Comparison of ENCODE assay signal across 25 cellular contexts in the genomic region with DNA sequence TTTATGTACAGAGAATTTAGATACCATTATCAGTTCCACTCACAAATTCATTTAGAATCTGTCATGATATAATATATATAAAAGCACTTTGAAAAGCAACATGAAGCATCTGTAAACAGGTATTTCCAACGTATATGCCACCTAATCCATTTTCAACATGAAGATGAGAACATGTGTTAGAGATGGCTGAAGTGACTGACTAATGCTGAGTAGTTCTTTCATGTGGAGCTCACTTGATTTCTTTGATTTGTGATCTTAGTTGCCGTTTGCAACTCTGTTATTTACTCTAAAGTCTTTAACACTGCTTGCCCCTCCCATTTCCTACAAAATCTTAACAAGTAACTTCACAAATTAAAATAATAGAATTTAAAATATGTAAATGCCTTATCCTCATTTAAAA.
DNase-seq lines count a peak whose midpoint lies in the region; TF ChIP-seq lines count a peak whose summit lies in the region.
"Had no signal": no experiment of that assay in that cellular context is flagged by ENCODE, and none has a peak within 500 bp of the region (broad histone marks: within the 10 kb centered on the region; RNA-seq: fewer than 3 reads in every experiment).

No MANE protein-coding gene starts in this region.

- no peak for TF ChIP-seq CTCF in prostate gland (IDR thresholded peaks at IDR 0.05)

- 26 to 45% methylated on average over 2 of the region's 2 CpGs for WGBS in GM23248 (ENCODE audit: low coverage in 1 of 2, low lambda C conversion rate in 2 of 2, missing lambda C conversion rate in 2 of 2), 2 experiments
- WGBS in prostate gland = 52% methylated on average over 2 of the region's 2 CpGs

- CTCF ChIA-PET in activated naive CD4-positive, alpha-beta T cell treated with anti-CD3 and anti-CD28 coated beads, Interleukin-2, amount 10 ng/mL, durations not matched to agents 7 days and 5 days (lab: Charles Lee) = no interaction called here

- H3K4me1 ChIP-seq in GM23248 (ENCODE audit: insufficient read depth) (no peaks in the 10 kb centered on the region), prostate gland (replicated peaks) (no peaks in the 10 kb centered on the region)
- H3K4me1 ChIP-seq: A549, BE2C had no signal

- no peaks in the 10 kb centered on the region for H4K20me1 ChIP-seq in GM23248 (ENCODE audit: insufficient read depth)

- no peak overlapping the region for H2AFZ ChIP-seq in GM23248

- H3K4me3 ChIP-seq in GM23248 = no peak overlapping the region
- no peak overlapping the region for H3K4me3 ChIP-seq in prostate gland
- H3K4me3 ChIP-seq: A549, SK-N-MC had no signal

- no peaks in the 10 kb centered on the region for H3K79me2 ChIP-seq in GM23248 (ENCODE audit: insufficient read depth)

- no peaks in the 10 kb centered on the region for H3K27me3 ChIP-seq in GM23248 (replicated peaks; ENCODE audit: insufficient read depth)
- no peaks in the 10 kb centered on the region for H3K27me3 ChIP-seq in prostate gland (replicated peaks; ENCODE audit: insufficient read depth)
- H3K27me3 ChIP-seq: BE2C had no signal

- no peak for TF ChIP-seq POLR2A in prostate gland (IDR thresholded peaks at IDR 0.05)

- H3K4me3 Mint-ChIP-seq in activated naive CD4-positive, alpha-beta T cell treated with anti-CD3 and anti-CD28 coated beads, Interleukin-2, amount 10 ng/mL, durations not matched to agents 7 days and 5 days = no peak overlapping the region
- H3K4me3 Mint-ChIP-seq: CD14-positive monocyte; CD8-positive, alpha-beta memory T cell had no signal

- in situ Hi-C loops in GM23248 (cut with MboI) = no loop called here

- H3F3A ChIP-seq in GM23248 (ENCODE audit: insufficient read depth) = no peaks in the 10 kb centered on the region

- DNase-seq in GM23248 (peak; percentile 6), LHCN-M2 (ENCODE audit: low read depth) (peak; percentile 30), epithelial cell of prostate (ENCODE audit: low read depth, low spot score) (peak; percentile 3), DMS153 (lab: John Stamatoyannopoulos, UW) (no peak), SW 1271 (lab: John Stamatoyannopoulos, UW) (no peak), prostate gland (ENCODE audit: low spot score) (no peak)
- no peak for DNase-seq in activated naive CD4-positive, alpha-beta T cell treated with anti-CD3 and anti-CD28 coated beads, Interleukin-2, amount 10 ng/mL, durations not matched to agents 7 days and 5 days
- DNase-seq: BE2C; CD8-positive, alpha-beta memory T cell; DMS 273 treated with DMSO at 0.1 percent for 48 hours; DMS79 treated with DMSO at 0.1 percent for 48 hours; KBM-7; MM.1S; NCI-H1417; NCI-H1694 treated with DMSO at 0.1 percent for 48 hours; NCI-H2081 treated with DMSO at 0.1 percent for 48 hours; NCI-H2171; NCI-H226; NCI-H510A; NCI-H69; SHP77 had no signal

- no peaks in the 10 kb centered on the region for H3K27me3 Mint-ChIP-seq in activated naive CD4-positive, alpha-beta T cell treated with anti-CD3 and anti-CD28 coated beads, Interleukin-2, amount 10 ng/mL, durations not matched to agents 7 days and 5 days

- no peaks in the 10 kb centered on the region for H3K9me3 Mint-ChIP-seq in activated naive CD4-positive, alpha-beta T cell treated with anti-CD3 and anti-CD28 coated beads, Interleukin-2, amount 10 ng/mL, durations not matched to agents 7 days and 5 days
- H3K9me3 Mint-ChIP-seq: CD8-positive, alpha-beta memory T cell had no signal

- H3K36me3 ChIP-seq in GM23248 (ENCODE audit: low read depth) (no peaks in the 10 kb centered on the region), prostate gland (no peaks in the 10 kb centered on the region)
- H3K36me3 ChIP-seq: BE2C had no signal

- intact Hi-C loops in prostate gland (cut with DNase I) = no loop called here

- H3K9ac ChIP-seq in GM23248 = no peak overlapping the region

- no peaks in the 10 kb centered on the region for H3K36me3 Mint-ChIP-seq in activated naive CD4-positive, alpha-beta T cell treated with anti-CD3 and anti-CD28 coated beads, Interleukin-2, amount 10 ng/mL, durations not matched to agents 7 days and 5 days
- H3K36me3 Mint-ChIP-seq: CD14-positive monocyte; CD8-positive, alpha-beta memory T cell had no signal

- H3K4me2 ChIP-seq in GM23248 (ENCODE audit: unreplicated experiment) = no peak overlapping the region
- H3K4me2 ChIP-seq: A549 had no signal

- H3K9me2 ChIP-seq in GM23248 (ENCODE audit: insufficient read depth) = no peaks in the 10 kb centered on the region

- H3K27ac ChIP-seq in GM23248 = no peak overlapping the region
- no peak overlapping the region for H3K27ac ChIP-seq in epithelial cell of prostate
- no peak overlapping the region for H3K27ac ChIP-seq in prostate gland
- H3K27ac ChIP-seq: A549, RWPE1, SK-N-MC had no signal

- H3K4me1 Mint-ChIP-seq in activated naive CD4-positive, alpha-beta T cell treated with anti-CD3 and anti-CD28 coated beads, Interleukin-2, amount 10 ng/mL, durations not matched to agents 7 days and 5 days = no peaks in the 10 kb centered on the region
- H3K4me1 Mint-ChIP-seq: CD14-positive monocyte had no signal

- H3K27ac Mint-ChIP-seq in activated naive CD4-positive, alpha-beta T cell treated with anti-CD3 and anti-CD28 coated beads, Interleukin-2, amount 10 ng/mL, durations not matched to agents 7 days and 5 days = no peak overlapping the region
- H3K27ac Mint-ChIP-seq: CD14-positive monocyte; CD8-positive, alpha-beta memory T cell had no signal

- H3K9me3 ChIP-seq in GM23248 (ENCODE audit: low read depth) (no peaks in the 10 kb centered on the region), prostate gland (no peaks in the 10 kb centered on the region)
- H3K9me3 ChIP-seq: A549, BE2C had no signal

Comparison
In these comparisons a context has a peak if more than half of its experiments do, and no peak if none do; other contexts are left out.
1. DNase-seq: peak in GM23248 (single experiment), LHCN-M2 (single experiment) and epithelial cell of prostate (single experiment); none in DMS153 (single experiment), SW 1271 (0 of 2), activated naive CD4-positive, alpha-beta T cell treated with anti-CD3 and anti-CD28 coated beads, Interleukin-2, amount 10 ng/mL, durations not matched to agents 7 days and 5 days (single experiment) and prostate gland (single experiment).